ENCODE assay signal across 8 cellular contexts in the genomic region with DNA sequence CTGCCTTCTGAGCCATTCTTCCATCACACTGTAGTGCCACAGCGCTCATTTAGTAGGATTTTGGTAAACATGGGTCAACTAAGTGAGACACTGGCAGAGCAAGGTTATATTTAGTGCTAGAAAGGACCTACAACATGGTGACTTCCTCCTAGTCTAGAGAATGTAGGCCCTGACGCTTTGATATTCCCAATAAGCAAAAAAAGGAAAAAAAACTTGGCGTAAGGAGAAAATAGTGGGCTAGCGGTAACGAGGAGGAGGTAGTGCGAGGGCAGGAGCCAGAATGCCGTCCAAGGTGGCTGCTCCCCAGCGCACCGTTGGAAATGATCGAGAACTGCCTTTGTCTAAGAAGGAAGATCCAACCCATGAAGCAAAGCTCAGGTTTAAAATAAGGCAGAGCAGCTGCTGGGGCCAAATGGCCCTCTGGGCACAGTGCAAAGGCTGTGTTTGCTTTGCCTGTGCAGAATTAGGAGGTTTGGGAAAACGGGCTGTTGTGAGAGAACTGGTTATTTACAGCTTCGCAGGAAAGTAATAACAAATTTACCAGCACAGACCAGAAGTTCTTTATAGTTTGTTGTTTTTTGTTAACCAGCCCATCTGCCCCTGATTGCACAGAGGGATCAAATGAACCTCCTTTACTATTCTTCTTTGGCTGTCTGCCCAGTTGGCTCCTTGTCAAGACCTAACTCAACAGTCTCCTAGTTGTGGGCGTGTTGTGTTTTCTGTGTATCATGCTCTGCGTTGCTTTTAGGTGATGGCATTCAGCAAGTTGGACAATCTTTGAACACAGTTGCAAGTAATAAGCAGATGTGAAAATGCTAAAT.
DNase-seq lines count a peak whose midpoint lies in the region; ATAC-seq, FAIRE-seq and TF ChIP-seq lines count a peak whose summit lies in the region.

No MANE protein-coding gene starts in this region.

- ATAC-seq in sciatic nerve (peak; percentile 49), GM18873 (IDR thresholded peaks at IDR 0.05; ENCODE audit: low FRiP score, unreplicated experiment) (no peak)

- H3K4me3 ChIP-seq in epithelial cell of esophagus (ENCODE audit: low read length) = no peak overlapping the region

- intact Hi-C loops in sciatic nerve (cut with DNase I) = loop anchor here (10.0 kb wide), 1 partner anchor 122 kb away; no protein-coding TSS in a partner anchor

- TF ChIP-seq CTCF in epithelial cell of esophagus (IDR thresholded peaks at IDR 0.05; ENCODE audit: insufficient read depth, low read depth, low read length, missing control alignments) = no peak

- no peak for FAIRE-seq in HTR-8/SVneo (lab: Jason Lieb, UNC)

- peak; percentile 57 for DNase-seq in HTR-8/SVneo (ENCODE audit: insufficient read length, low spot score)
- peak; percentile 64 for DNase-seq in NCI-H82 treated with DMSO at 0.1 percent for 48 hours (lab: John Stamatoyannopoulos, UW; ENCODE audit: unreplicated experiment)
- peak; percentile 95 for DNase-seq in epithelial cell of esophagus (ENCODE audit: low read depth)
- DNase-seq in sciatic nerve (ENCODE audit: low spot score) = peak; percentile 79
- DNase-seq in activated naive CD4-positive, alpha-beta T cell treated with anti-CD3 and anti-CD28 coated beads, Interleukin-2, amount 50 U/mL, for 16 hours = no peak
- DNase-seq in NCI-H526 treated with DMSO at 0.1 percent for 48 hours (lab: John Stamatoyannopoulos, UW) = no peak
- DNase-seq in GM19238 (ENCODE audit: insufficient read length, low spot score) = no peak

Comparison
In these comparisons a context has a peak if more than half of its experiments do, and no peak if none do; other contexts are left out.
1. DNase-seq: peak in HTR-8/SVneo (single experiment), NCI-H82 treated with DMSO at 0.1 percent for 48 hours (single experiment), epithelial cell of esophagus (single experiment) and sciatic nerve (single experiment); none in activated naive CD4-positive, alpha-beta T cell treated with anti-CD3 and anti-CD28 coated beads, Interleukin-2, amount 50 U/mL, for 16 hours (single experiment), NCI-H526 treated with DMSO at 0.1 percent for 48 hours (single experiment) and GM19238 (single experiment).